19 cellular contexts compared by ENCODE assay signal in genomic region chr2:95589777-95590536, GRCh38. TPM values are rescaled to one million over a fixed set of nuclear protein-coding genes. Genes with fewer than 3 reads are reported as not detected.
"Had no signal": no experiment of that assay in that cellular context is flagged by ENCODE, and none has a peak within 500 bp of the region (broad histone marks: within the 10 kb centered on the region; RNA-seq: fewer than 3 reads in every experiment).

No MANE protein-coding gene starts in this region.

RNA-seq across cellular contexts. Expression of gene TRIM43, which starts 1.8 kb away (rescaled TPM):
- total RNA-seq: naive thymus-derived CD4-positive, alpha-beta T cell; natural killer cell; occipital lobe; osteoblast; ovary; pulmonary artery endothelial cell; right atrium auricular region; sciatic nerve; smooth muscle cell; spleen; stomach; subcutaneous adipose tissue; temporal lobe; thoracic aorta; thyroid gland; tibial nerve; upper lobe of left lung; ureter; vagina had no signal
